In the genomic region with DNA sequence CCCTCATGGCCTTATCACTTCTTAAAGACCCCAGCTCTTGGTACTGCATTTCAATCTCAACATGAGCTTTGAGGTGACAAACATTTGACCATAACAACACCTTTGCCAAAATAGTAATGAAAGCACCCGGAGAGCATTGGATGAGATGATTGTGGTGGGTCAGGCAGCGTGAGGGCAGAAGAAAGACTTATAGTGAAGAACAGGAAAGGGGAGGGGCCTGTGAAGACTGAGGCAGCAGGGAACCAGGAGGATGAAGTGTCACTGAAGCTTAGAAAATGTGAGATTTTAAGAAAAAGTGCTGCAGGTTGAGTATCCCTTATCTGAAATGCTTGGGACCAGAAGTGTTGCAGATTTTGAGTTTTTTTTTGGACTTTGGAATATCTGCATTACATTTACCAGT, we compare ENCODE assay signal across 23 cellular contexts.
"Had no signal": no experiment of that assay in that cellular context is flagged by ENCODE, and none has a peak within 500 bp of the region (broad histone marks: within the 10 kb centered on the region; RNA-seq: fewer than 3 reads in every experiment).

No MANE protein-coding gene starts in this region.

- ATAC-seq: effector memory CD8-positive, alpha-beta T cell; esophagus mucosa; gastrocnemius medialis; heart right ventricle; left cardiac atrium; left lung; left ventricle myocardium superior; lower lobe of right lung; mucosa of descending colon; naive thymus-derived CD8-positive, alpha-beta T cell had no signal

- H3K27ac Mint-ChIP-seq: dendritic cell treated with granulocyte-macrophage colony-stimulating factor and Interleukin-4, amounts not matched to agents 40 ng/mL and 50 ng/mL, for 4 days; effector memory CD8-positive, alpha-beta T cell; mesothelial cell of epicardium; naive B cell; naive thymus-derived CD8-positive, alpha-beta T cell had no signal

- H3K27ac ChIP-seq: colonic mucosa, esophagus squamous epithelium, gastrocnemius medialis, heart right ventricle, left lung, lower lobe of right lung had no signal

- H3K4me1 ChIP-seq: colonic mucosa, gastrocnemius medialis had no signal

- H3K36me3 Mint-ChIP-seq: mesothelial cell of epicardium; naive thymus-derived CD8-positive, alpha-beta T cell had no signal

- H3K36me3 ChIP-seq: colonic mucosa, esophagus squamous epithelium, gastrocnemius medialis, heart right ventricle, left lung, lower lobe of right lung had no signal

- DNase-seq: colonic mucosa; cortex of kidney; effector CD8-positive, alpha-beta T cell; effector memory CD8-positive, alpha-beta T cell; esophagus squamous epithelium; foreskin fibroblast; foreskin melanocyte; gastrocnemius medialis; glutamatergic neuron; head of caudate nucleus; heart right ventricle; hippocampal formation; left cardiac atrium; left lung; left ventricle myocardium superior; lower lobe of right lung; mesenchymal stem cell; mucosa of descending colon; naive B cell; naive thymus-derived CD8-positive, alpha-beta T cell had no signal

- H3K4me3 Mint-ChIP-seq: dendritic cell treated with granulocyte-macrophage colony-stimulating factor and Interleukin-4, amounts not matched to agents 40 ng/mL and 50 ng/mL, for 4 days; effector memory CD8-positive, alpha-beta T cell; mesothelial cell of epicardium; naive B cell; naive thymus-derived CD8-positive, alpha-beta T cell had no signal

- H3K9me3 Mint-ChIP-seq: dendritic cell treated with granulocyte-macrophage colony-stimulating factor and Interleukin-4, amounts not matched to agents 40 ng/mL and 50 ng/mL, for 4 days; effector memory CD8-positive, alpha-beta T cell; mesothelial cell of epicardium; naive thymus-derived CD8-positive, alpha-beta T cell had no signal

- H3K27me3 ChIP-seq: colonic mucosa, gastrocnemius medialis had no signal

- H3K4me3 ChIP-seq: colonic mucosa, esophagus squamous epithelium, gastrocnemius medialis, heart right ventricle, left lung, lower lobe of right lung, mucosa of descending colon had no signal

- H3K9me3 ChIP-seq: colonic mucosa, esophagus squamous epithelium, gastrocnemius medialis, heart right ventricle, left lung, lower lobe of right lung, mucosa of descending colon had no signal
